21 cellular contexts compared by ENCODE assay signal in genomic region chr11:34240150-34240494, GRCh38.
DNase-seq lines count a peak whose midpoint lies in the region; ATAC-seq, FAIRE-seq and TF ChIP-seq lines count a peak whose summit lies in the region.
"Had no signal": no experiment of that assay in that cellular context is flagged by ENCODE, and none has a peak within 500 bp of the region (broad histone marks: within the 10 kb centered on the region; RNA-seq: fewer than 3 reads in every experiment).

No MANE protein-coding gene starts in this region.

- peaks cover 3% of the 10 kb centered on the region for H3K36me3 ChIP-seq in OCI-LY3 (replicated peaks; ENCODE audit: low read depth, low read length)
- H3K36me3 ChIP-seq in GM12878 (ENCODE audit: control insufficient read depth in 2 of 2, insufficient read depth in 2 of 2, low read length in 1 of 2): no peaks in the 10 kb centered on the region

- no peaks in the 10 kb centered on the region for H3K27me3 Mint-ChIP-seq in stimulated activated memory B cell treated with anti-CD40 and anti-IgM and Interleukin-4, amounts not matched to agents 10 μg/mL and 1 μg/mL and 100 μg/mL, for 72 hours

- no peaks in the 10 kb centered on the region for H3K9me3 Mint-ChIP-seq in stimulated activated memory B cell treated with anti-CD40 and anti-IgM and Interleukin-4, amounts not matched to agents 10 μg/mL and 1 μg/mL and 100 μg/mL, for 72 hours

- DNase-seq in cardiac septum (ENCODE audit: low spot score) (peak; percentile 68), Right ventricle myocardium inferior (ENCODE audit: missing footprints) (no peak), GM12878 (ENCODE audit: low read depth, low spot score) (no peak), NCI-H510A treated with DMSO at 0.1 percent for 48 hours (lab: John Stamatoyannopoulos, UW) (no peak)
- DNase-seq: ACHN; CD4-positive, alpha-beta memory T cell; DMS79; H7; MV-4-11; NCI-H146; NCI-H2081 treated with DMSO at 0.1 percent for 48 hours; NCI-H2227 treated with DMSO at 0.1 percent for 48 hours; NCI-H526; PC-9 had no signal

- peaks cover 5% of the 10 kb centered on the region for H3K36me3 Mint-ChIP-seq in stimulated activated memory B cell treated with anti-CD40 and anti-IgM and Interleukin-4, amounts not matched to agents 10 μg/mL and 1 μg/mL and 100 μg/mL, for 72 hours
- H3K36me3 Mint-ChIP-seq: CD4-positive, alpha-beta memory T cell had no signal

- SMC1A ChIA-PET in GM12878 (lab: Charles Lee; ENCODE audit: uncharacterized antibody, unreplicated experiment): interaction anchor here (0.6 to 17.3 kb wide), 7 partner anchors 7 to 115 kb away, joined by 3 to 192 read pairs (median 4); partner anchors contain the start of gene ABTB2

- H3K9me3 ChIP-seq in OCI-LY3 (ENCODE audit: insufficient read depth, low read length) (no peaks in the 10 kb centered on the region), GM12878 (replicated peaks; ENCODE audit: control insufficient read depth, insufficient read depth, low read length) (no peaks in the 10 kb centered on the region)

- ATAC-seq in Right ventricle myocardium inferior: no peak
- no peak for ATAC-seq in GM12878
- no peak for ATAC-seq in stimulated activated memory B cell treated with anti-CD40 and anti-IgM and Interleukin-4, amounts not matched to agents 10 μg/mL and 1 μg/mL and 100 μg/mL, for 72 hours
- ATAC-seq in GM19351 (IDR thresholded peaks at IDR 0.05; ENCODE audit: unreplicated experiment): no peak
- no peak for ATAC-seq in HG02938 (IDR thresholded peaks at IDR 0.05; ENCODE audit: unreplicated experiment)

- peaks cover 90% of the 10 kb centered on the region for H3K4me1 ChIP-seq in OCI-LY3 (ENCODE audit: low read length)
- peaks cover 65% of the 10 kb centered on the region for H3K4me1 ChIP-seq in GM12878 (ENCODE audit: control insufficient read depth, insufficient read depth, low read length)

- RAD21 ChIA-PET in GM12878 (lab: Charles Lee; ENCODE audit: unreplicated experiment): interaction anchor here (0.7 to 3.0 kb wide), 8 partner anchors 8 to 118 kb away, joined by 3 to 20 read pairs (median 5); partner anchors contain the start of gene ABTB2

- WGBS in GM12878 (ENCODE audit: insufficient coverage, insufficient replicate concordance, low lambda C conversion rate, missing lambda C conversion rate): 35% methylated on average over 8 of the region's 8 CpGs

- peaks cover 47% of the 10 kb centered on the region for H3K79me2 ChIP-seq in OCI-LY3 (ENCODE audit: low read length)
- H3K79me2 ChIP-seq in GM12878 (ENCODE audit: control insufficient read depth, insufficient read depth, low read length): no peaks in the 10 kb centered on the region; the same call in none of the 2 replicates

- TF ChIP-seq EP300 in GM12878 (IDR thresholded peaks at IDR 0.05; ENCODE audit: borderline replicate concordance in 1 of 2, control insufficient read depth in 1 of 2, low read depth in 2 of 2, low read length in 2 of 2): no peak; a peak in 1 of 4 replicates

- POLR2A ChIA-PET in GM12878 (lab: Charles Lee): interaction anchor here (0.6 to 1.7 kb wide), 4 partner anchors 9 to 63 kb away, joined by 3 to 10 read pairs (median 4); no protein-coding TSS in a partner anchor

- H3K27ac ChIP-seq in OCI-LY3 (ENCODE audit: low read length): peak overlapping the region; percentile 63
- peak overlapping the region; percentile 60 for H3K27ac ChIP-seq in GM12878 (ENCODE audit: control insufficient read depth, insufficient read depth)
- H3K27ac ChIP-seq: PC-9, SK-N-MC had no signal

- TF ChIP-seq CTCF in OCI-LY3 (IDR thresholded peaks at IDR 0.05; ENCODE audit: low read depth, low read length) (no peak), GM12878 (IDR thresholded peaks at IDR 0.05 in 2 of 3, conservative IDR thresholded peaks at IDR 0.05 in 1 of 3; ENCODE audit: control insufficient read depth in 2 of 3, extremely low read depth in 1 of 3, insufficient read depth in 1 of 3, low read depth in 3 of 3, low read length in 3 of 3) (no peak)

- H3K4me3 ChIP-seq in OCI-LY3 (ENCODE audit: low read length) (peak overlapping the region; percentile 60), GM12878 (no peak overlapping the region; the same call in 1 of the 2 replicates)
- H3K4me3 ChIP-seq: PC-9, SK-N-MC had no signal

- peaks cover 81% of the 10 kb centered on the region for H3K4me1 Mint-ChIP-seq in stimulated activated memory B cell treated with anti-CD40 and anti-IgM and Interleukin-4, amounts not matched to agents 10 μg/mL and 1 μg/mL and 100 μg/mL, for 72 hours

- no peak for FAIRE-seq in GM12878 (lab: Jason Lieb, UNC)
- FAIRE-seq: G401.6 had no signal

- intact Hi-C loops in cardiac septum (cut with DNase I) (loop anchor here (5.0 kb wide), 1 partner anchor 117 kb away; the partner anchor contains the start of gene ABTB2), Right ventricle myocardium inferior (cut with DNase I) (no loop called here), GM12878 (cut with micrococcal nuclease; ENCODE audit: unreplicated experiment) (no loop called here)

- H2AFZ ChIP-seq in OCI-LY3 (ENCODE audit: low read depth, low read length): no peak overlapping the region
- H2AFZ ChIP-seq in GM12878 (ENCODE audit: control insufficient read depth, low read depth, low read length): no peak overlapping the region
- H2AFZ ChIP-seq: PC-9 had no signal

- H3K4me2 ChIP-seq in OCI-LY3 (ENCODE audit: low read length) (peak overlapping the region; percentile 75), GM12878 (ENCODE audit: control insufficient read depth, insufficient read depth) (peak overlapping the region; percentile 80)
- H3K4me2 ChIP-seq: PC-9 had no signal

- peak overlapping the region; percentile 24 for H3K4me3 Mint-ChIP-seq in stimulated activated memory B cell treated with anti-CD40 and anti-IgM and Interleukin-4, amounts not matched to agents 10 μg/mL and 1 μg/mL and 100 μg/mL, for 72 hours
- H3K4me3 Mint-ChIP-seq: CD4-positive, alpha-beta memory T cell had no signal

- no peak for TF ChIP-seq RAD21 in GM12878 (IDR thresholded peaks at IDR 0.05; ENCODE audit: insufficient read depth, low read depth, low read length)

- CTCF ChIA-PET in GM12878 (lab: Yijun Ruan, JAX): interaction anchor here (0.9 to 3.2 kb wide), 5 partner anchors 10 to 100 kb away, joined by 3 to 16 read pairs (median 3); no protein-coding TSS in a partner anchor

- no peaks in the 10 kb centered on the region for H4K20me1 ChIP-seq in OCI-LY3 (ENCODE audit: insufficient read depth, low read length)
- no peaks in the 10 kb centered on the region for H4K20me1 ChIP-seq in GM12878 (ENCODE audit: control insufficient read depth, insufficient read depth)

- H3K9ac ChIP-seq in OCI-LY3 (ENCODE audit: low read length) (peak overlapping the region; percentile 35; the same call in 1 of the 2 replicates), GM12878 (ENCODE audit: control insufficient read depth, insufficient read depth, low read length) (no peak overlapping the region)

- BruUV-seq in GM12878 (replicated peaks; lab: Mats Ljungman, UMichigan): no TSS peak

- in situ Hi-C loops in GM12878 (cut with MboI): loop anchor here (5.0 to 10.0 kb wide), 2 partner anchors 117 to 765 kb away; partner anchors contain the start of gene ABTB2

- H3K27ac Mint-ChIP-seq in stimulated activated memory B cell treated with anti-CD40 and anti-IgM and Interleukin-4, amounts not matched to agents 10 μg/mL and 1 μg/mL and 100 μg/mL, for 72 hours: peak overlapping the region; percentile 87
- H3K27ac Mint-ChIP-seq: IgD-negative memory B cell had no signal

- TF ChIP-seq POLR2A in GM12878 (IDR thresholded peaks at IDR 0.05; ENCODE audit: low read depth, low read length): no peak

- H3K27me3 ChIP-seq in OCI-LY3 (ENCODE audit: low read depth, low read length) (0 out of 2 replicates have a peak, but pooled peaks cover 5% of the 10 kb centered on the region), GM12878 (replicated peaks in 1 of 2; ENCODE audit: control insufficient read depth in 2 of 2, insufficient read depth in 2 of 2, low read length in 1 of 2) (no peaks in the 10 kb centered on the region)

TF ChIP-seq in GM12878, 131 proteins besides CTCF, POLR2A, EP300 and RAD21:
- TF ChIP-seq RFX5 (IDR thresholded peaks at IDR 0.05; ENCODE audit: low read depth, low read length): no peak
- TF ChIP-seq ZNF217 (IDR thresholded peaks at IDR 0.05): peak; percentile 3; the same call in 1 of the 2 replicates
- TF ChIP-seq SMAD5 (IDR thresholded peaks at IDR 0.05; ENCODE audit: low read depth): no peak
